In the genomic region with DNA sequence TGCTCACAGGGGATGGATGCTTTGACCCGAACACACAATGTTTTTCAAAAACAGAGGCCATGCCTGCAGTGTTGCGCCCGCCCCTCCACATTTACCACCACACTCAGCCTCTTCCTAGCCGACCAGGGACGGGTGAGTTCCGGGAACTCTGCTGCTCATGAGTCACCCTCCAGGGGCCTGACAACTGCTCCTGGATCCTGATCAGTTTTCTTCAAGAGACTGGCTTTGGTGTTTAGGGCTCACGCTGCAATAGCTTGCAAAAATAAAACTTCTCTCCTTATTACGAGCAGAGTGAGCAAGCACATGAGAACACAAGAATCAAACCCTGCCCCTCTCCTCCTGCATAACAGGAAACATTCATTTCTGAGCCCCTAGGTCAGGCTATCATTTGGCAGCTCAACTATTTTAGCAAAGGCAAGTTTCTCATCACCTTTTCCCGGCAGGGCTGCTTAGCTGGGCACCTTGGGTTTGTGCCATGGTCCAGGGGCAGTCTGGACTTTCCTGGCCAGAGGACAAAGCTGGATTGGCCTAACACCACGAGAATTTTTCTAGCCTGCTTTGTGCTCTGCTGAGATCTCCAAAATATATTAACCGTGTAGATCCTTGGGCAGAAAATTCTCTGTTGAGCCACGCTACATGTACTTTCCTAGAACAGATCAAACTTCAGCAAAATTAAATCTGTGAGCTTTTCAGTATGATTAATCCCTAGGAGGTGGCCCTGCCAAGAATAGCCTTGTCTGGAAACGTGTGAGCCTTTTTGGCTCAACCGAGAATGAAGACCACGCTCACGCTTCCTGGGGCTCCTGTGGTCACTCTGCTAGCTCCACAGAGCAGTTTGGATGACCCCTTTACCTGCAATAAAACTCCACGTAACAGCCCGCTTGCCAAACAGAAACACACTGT, we compare ENCODE assay signal across 2 cellular contexts.
TF ChIP-seq lines count a peak whose summit lies in the region.

No MANE protein-coding gene starts in this region.

TF ChIP-seq in HEK293, 187 proteins besides CTCF, POLR2A, EP300 and RAD21 (continued from another document):
- TF ChIP-seq TSHZ1 (tag by site-specific recombination; IDR thresholded peaks at IDR 0.05; ENCODE audit: borderline replicate concordance) (no peak), ZNF335 (tag by site-specific recombination; conservative IDR thresholded peaks at IDR 0.05) (0 out of 2 replicates have a peak, but pooled peaks have one; percentile 38), ZNF626 (tag by site-specific recombination; IDR thresholded peaks at IDR 0.05) (no peak), ZBTB17 (tag by site-specific recombination; IDR thresholded peaks at IDR 0.05) (peak; percentile 40; the same call in 1 of the 2 replicates), SP2 (tag by site-specific recombination; IDR thresholded peaks at IDR 0.05) (no peak), ZBTB48 (tag by site-specific recombination; IDR thresholded peaks at IDR 0.05) (peak; percentile 75; the same call in 1 of the 2 replicates), ZNF600 (tag by site-specific recombination; IDR thresholded peaks at IDR 0.05) (no peak), ZNF19 (tag by site-specific recombination; IDR thresholded peaks at IDR 0.05; ENCODE audit: low read depth) (no peak), PATZ1 (tag by site-specific recombination; IDR thresholded peaks at IDR 0.05) (no peak), PRDM6 (tag by site-specific recombination; IDR thresholded peaks at IDR 0.05) (no peak), ZNF654 (tag by site-specific recombination; IDR thresholded peaks at IDR 0.05; ENCODE audit: low read depth) (no peak), ZNF514 (tag by site-specific recombination; IDR thresholded peaks at IDR 0.05) (no peak)
TF ChIP-seq in HEK293: peak in this region for 3.

TF ChIP-seq in WTC11, 78 proteins besides CTCF, POLR2A, EP300 and RAD21 (continued from another document):
- TF ChIP-seq AFF4 (CRISPR knock-in tag; IDR thresholded peaks at IDR 0.05; ENCODE audit: borderline replicate concordance) (no peak), CREB1 (CRISPR knock-in tag; IDR thresholded peaks at IDR 0.05) (no peak), ZNF425 (CRISPR knock-in tag; conservative IDR thresholded peaks at IDR 0.05) (no peak), HMGXB4 (CRISPR knock-in tag; IDR thresholded peaks at IDR 0.05) (no peak), SMAD4 (CRISPR knock-in tag; IDR thresholded peaks at IDR 0.05) (no peak)
